In the genomic region with DNA sequence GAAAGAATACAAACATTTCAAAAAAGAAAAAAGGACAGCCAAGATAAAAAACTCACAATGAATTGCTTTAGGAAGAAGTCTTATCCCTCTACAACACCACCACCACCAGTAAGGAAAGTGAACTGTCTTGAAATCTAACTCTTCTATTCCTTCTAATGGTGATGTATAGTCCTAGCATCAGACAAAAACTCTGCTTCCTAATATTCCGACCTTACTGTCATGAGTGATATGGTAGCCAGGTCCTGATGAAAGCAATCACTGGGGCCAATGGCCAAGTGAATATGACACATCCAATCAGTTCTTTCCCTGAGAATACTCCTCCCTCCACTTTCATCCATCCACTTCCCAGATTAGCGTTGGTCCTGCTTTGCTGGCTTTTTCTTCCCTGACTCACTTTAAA, we compare ENCODE assay signal across 12 cellular contexts. TPM values are rescaled to one million over a fixed set of nuclear protein-coding genes. Genes with fewer than 3 reads are reported as not detected.
A peak's percentile ranks its signal among the peaks of the same experiment; 100 is the strongest.
DNase-seq lines count a peak whose midpoint lies in the region; TF ChIP-seq lines count a peak whose summit lies in the region.
"Had no signal": no experiment of that assay in that cellular context is flagged by ENCODE, and none has a peak within 500 bp of the region (broad histone marks: within the 10 kb centered on the region; RNA-seq: fewer than 3 reads in every experiment).

No MANE protein-coding gene starts in this region.

- H3K27me3 ChIP-seq in thyroid gland: no peaks in the 10 kb centered on the region

- no peak overlapping the region for H3K4me3 ChIP-seq in thyroid gland (replicated peaks in 1 of 3)

- peak in 1 of 6 experiments; percentile 22 for TF ChIP-seq CTCF in thyroid gland (IDR thresholded peaks at IDR 0.05)

- peaks cover 26 to 32% of the 10 kb centered on the region in 2 donors for H3K4me1 ChIP-seq in thyroid gland
- H3K4me1 ChIP-seq: Caco-2 had no signal

- intact Hi-C loops in thyroid gland (cut with DNase I): no loop called here

- no peaks in the 10 kb centered on the region for H3K36me3 ChIP-seq in thyroid gland

- WGBS in thyroid gland, 2 donors: 89 to 98% methylated on average over 2 of the region's 2 CpGs

- H3K27ac ChIP-seq in thyroid gland: peak overlapping the region; percentile 66 to 95 (median 90)

- DNase-seq in NAMALWA (ENCODE audit: low spot score) (peak; percentile 12), cerebellar cortex (ENCODE audit: low spot score) (peak; percentile 36), medulla oblongata (ENCODE audit: extremely low spot score) (peak; percentile 37), thyroid gland (no peak), islet precursor cell (no peak), EL (no peak), ecto neural progenitor cell (ENCODE audit: low spot score) (no peak)
- DNase-seq: activated naive CD8-positive, alpha-beta T cell treated with anti-CD3 and anti-CD28 coated beads, Interleukin-2, amount 10 ng/mL, durations not matched to agents 7 days and 5 days; KG1; NCI-H2107; stimulated activated CD4-positive, alpha-beta T cell treated with anti-CD3 and anti-CD28 coated beads, Interleukin-12 subunit alpha, Interleukin-12 subunit beta, amount 100 ng/mL, for 4 hours had no signal

- TF ChIP-seq POLR2A in thyroid gland (IDR thresholded peaks at IDR 0.05): no peak

- H3K9me3 ChIP-seq in thyroid gland: no peaks in the 10 kb centered on the region

RNA-seq across cellular contexts. Expression of gene GK5, which starts 14.8 kb away (rescaled TPM):
- 10 to 100 TPM; 23.6 to 36.7 (median 29.5) TPM for total RNA-seq in thyroid gland

Comparison
In these comparisons a context has a peak if more than half of its experiments do, and no peak if none do; other contexts are left out.
1. DNase-seq: peak in NAMALWA (single experiment), cerebellar cortex (single experiment) and medulla oblongata (single experiment); none in thyroid gland (0 of 2), islet precursor cell (single experiment), EL (single experiment) and ecto neural progenitor cell (single experiment).